ENCODE assay signal across 18 cellular contexts in genomic region chr2:108304975-108305374, GRCh38. TPM values are rescaled to one million over a fixed set of nuclear protein-coding genes. Genes with fewer than 3 reads are reported as not detected.
DNase-seq lines count a peak whose midpoint lies in the region; ATAC-seq and TF ChIP-seq lines count a peak whose summit lies in the region.
"Had no signal": no experiment of that assay in that cellular context is flagged by ENCODE, and none has a peak within 500 bp of the region (broad histone marks: within the 10 kb centered on the region; RNA-seq: fewer than 3 reads in every experiment).

No MANE protein-coding gene starts in this region.

- ATAC-seq in GM18499 (IDR thresholded peaks at IDR 0.05; ENCODE audit: insufficient read depth, unreplicated experiment) (peak; percentile 65), GM19467 (IDR thresholded peaks at IDR 0.05; ENCODE audit: unreplicated experiment) (peak; percentile 44), HG02884 (IDR thresholded peaks at IDR 0.05; ENCODE audit: unreplicated experiment) (peak; percentile 92), lower lobe of right lung (no peak)

- H3K36me3 ChIP-seq in lower lobe of right lung, result no peaks in the 10 kb centered on the region
- H3K36me3 ChIP-seq in BE2C, result no peaks in the 10 kb centered on the region
- H3K36me3 ChIP-seq: HAP-1, prostate gland, vagina had no signal

- H3K4me1 ChIP-seq in lower lobe of right lung (no peaks in the 10 kb centered on the region), BE2C (no peaks in the 10 kb centered on the region)
- H3K4me1 ChIP-seq: HAP-1, prostate gland, vagina had no signal

- no peaks in the 10 kb centered on the region for H3K9me3 ChIP-seq in lower lobe of right lung
- no peaks in the 10 kb centered on the region for H3K9me3 ChIP-seq in BE2C
- H3K9me3 ChIP-seq: HAP-1, prostate gland, vagina had no signal

- DNase-seq in MV-4-11 (lab: John Stamatoyannopoulos, UW) (peak; percentile 60), amniotic stem cell (lab: John Stamatoyannopoulos, UW) (no peak), lower lobe of right lung (no peak), SKM-1 treated with dmso at 0.1 percent for 144 hours (lab: John Stamatoyannopoulos, UW; ENCODE audit: unreplicated experiment) (no peak), BE2C (no peak)
- DNase-seq: activated CD4-positive, alpha-beta memory T cell treated with anti-CD3 and anti-CD28 coated beads, Interleukin-2, amount 10 ng/mL, durations not matched to agents 7 days and 5 days; activated gamma-delta T cell; effector CD8-positive, alpha-beta T cell; foreskin melanocyte; NCI-H2081; NK-92 treated with Interleukin-12 subunit alpha and Interleukin-12 subunit beta, amount 100 ng/mL, for 24 hours; SHP77 had no signal

- H3K4me3 ChIP-seq in lower lobe of right lung (no peak overlapping the region), BE2C (ENCODE audit: low read depth, low read length) (no peak overlapping the region)
- H3K4me3 ChIP-seq: HAP-1, prostate gland, vagina had no signal

- intact Hi-C loops in lower lobe of right lung (cut with DNase I), result no loop called here

- no peak for TF ChIP-seq CTCF in lower lobe of right lung (IDR thresholded peaks at IDR 0.05)
- TF ChIP-seq CTCF in BE2C (IDR thresholded peaks at IDR 0.05; ENCODE audit: low read depth, low read length), result no peak

- H3K27ac ChIP-seq in lower lobe of right lung, result no peak overlapping the region
- H3K27ac ChIP-seq: prostate gland, vagina had no signal

- H3K27me3 ChIP-seq in lower lobe of right lung (ENCODE audit: low read depth), result no peaks in the 10 kb centered on the region
- H3K27me3 ChIP-seq in BE2C, result no peaks in the 10 kb centered on the region
- H3K27me3 ChIP-seq: vagina had no signal

RNA-seq across cellular contexts. Expression of gene SULT1C2, which starts 16.3 kb away (rescaled TPM):
- 1.2 TPM for total RNA-seq in lower lobe of right lung
- not detected for polyA plus RNA-seq in BE2C (2012; ENCODE audit: insufficient read depth, insufficient read length, low read depth)
- total RNA-seq: activated CD4-positive, alpha-beta memory T cell treated with anti-CD3 and anti-CD28 coated beads, Interleukin-2, amount 10 ng/mL, durations not matched to agents 7 days and 5 days; vagina had no signal

Comparison
In these comparisons a context has a peak if more than half of its experiments do, and no peak if none do; other contexts are left out.
1. ATAC-seq: peak in GM18499 (single experiment), GM19467 (single experiment) and HG02884 (single experiment); none in lower lobe of right lung (0 of 2).